17 cellular contexts compared by ENCODE assay signal in genomic region chr12:56293785-56294184, GRCh38.
"Had no signal": no experiment of that assay in that cellular context is flagged by ENCODE, and none has a peak within 500 bp of the region (broad histone marks: within the 10 kb centered on the region; RNA-seq: fewer than 3 reads in every experiment).

No MANE protein-coding gene starts in this region.

- H3K36me3 ChIP-seq: breast epithelium, uterus had no signal

- DNase-seq: activated effector memory CD4-positive, alpha-beta T cell treated with anti-CD3 and anti-CD28 coated beads, Interleukin-2, amount 50 U/mL, for 16 hours; activated T-cell treated with anti-CD3 and anti-CD28 coated beads, Interleukin-2, amount 50 U/mL, for 1 hour; aorta; dorsolateral prefrontal cortex; erythroblast; hippocampal formation; left lung; mucosa of descending colon; naive thymus-derived CD4-positive, alpha-beta T cell; nucleus accumbens; right cardiac atrium; T-helper 9 cell; tibial artery; uterus had no signal

- H3K27me3 ChIP-seq: breast epithelium, dorsolateral prefrontal cortex, left lung, tibial artery, uterus had no signal

- H3K27ac ChIP-seq: left lung, SK-N-MC, tibial artery, uterus had no signal

- ATAC-seq: activated CD4-positive, CD25-positive, alpha-beta regulatory T cell treated with anti-CD3 and anti-CD28 coated beads, Interleukin-2, amount 50 U/mL, for 24 hours; left lung; mucosa of descending colon; naive thymus-derived CD4-positive, alpha-beta T cell; right cardiac atrium had no signal

- H3K4me3 ChIP-seq: breast epithelium, dorsolateral prefrontal cortex, left lung, mucosa of descending colon, SK-N-MC, tibial artery, uterus had no signal

- H3K27me3 Mint-ChIP-seq: naive thymus-derived CD4-positive, alpha-beta T cell had no signal

- H3K9me3 ChIP-seq: breast epithelium, left lung, mucosa of descending colon, tibial artery, uterus had no signal

- H3K4me1 ChIP-seq: breast epithelium had no signal

- H3K9me3 Mint-ChIP-seq: naive thymus-derived CD4-positive, alpha-beta T cell had no signal
